ENCODE assay signal across 26 cellular contexts in the genomic region with DNA sequence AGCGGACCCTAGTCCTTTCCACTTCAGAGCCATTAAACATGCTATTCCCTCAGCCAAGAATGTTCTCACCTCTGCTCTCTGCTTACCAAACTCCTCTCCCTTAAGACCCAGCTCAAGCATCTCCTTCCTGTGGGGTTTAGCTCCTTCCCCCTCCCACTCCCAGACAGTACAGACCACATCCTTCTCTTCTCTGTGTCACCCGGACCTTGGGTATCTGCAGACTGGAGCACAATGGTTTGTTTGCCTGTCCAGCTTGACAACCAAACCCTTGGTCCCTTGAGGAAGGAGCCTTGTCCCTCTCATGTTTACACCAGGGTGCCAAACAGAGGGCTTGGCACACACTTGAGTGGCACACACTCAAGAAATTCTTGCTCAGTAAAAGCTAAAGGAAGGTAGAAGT. TPM values are rescaled to one million over a fixed set of nuclear protein-coding genes. Genes with fewer than 3 reads are reported as not detected.
DNase-seq lines count a peak whose midpoint lies in the region; ATAC-seq and TF ChIP-seq lines count a peak whose summit lies in the region.
"Had no signal": no experiment of that assay in that cellular context is flagged by ENCODE, and none has a peak within 500 bp of the region (broad histone marks: within the 10 kb centered on the region; RNA-seq: fewer than 3 reads in every experiment).

No MANE protein-coding gene starts in this region.

- H3K4me1 ChIP-seq in DND-41 (ENCODE audit: insufficient read depth, low read length): peaks cover 14% of the 10 kb centered on the region
- H3K4me1 ChIP-seq: prostate gland had no signal

- ATAC-seq in activated CD4-positive, alpha-beta T cell treated with anti-CD3 and anti-CD28 coated beads for 36 hours: no peak
- ATAC-seq in DND-41 (ENCODE audit: insufficient read depth, low read depth) (peak; percentile 98), HG03442 (IDR thresholded peaks at IDR 0.05; ENCODE audit: unreplicated experiment) (no peak)
- ATAC-seq in natural killer cell treated with Interleukin-12 subunit alpha and Interleukin-12 subunit beta and Interleukin-15 and Interleukin-18, amount 100 ng/mL, for 72 hours: peak; percentile 61 to 62
- ATAC-seq: left colon had no signal

- H3K4me2 ChIP-seq in DND-41 (ENCODE audit: insufficient read depth, low read length): no peak overlapping the region

- peak overlapping the region; percentile 45 for H2AFZ ChIP-seq in DND-41 (ENCODE audit: low read depth, low read length)

- POLR2A ChIA-PET in activated CD4-positive, alpha-beta T cell treated with anti-CD3 and anti-CD28 coated beads for 36 hours (lab: Charles Lee): no interaction called here

- H3K27me3 ChIP-seq in DND-41 (ENCODE audit: insufficient read depth, low read length, poor library complexity): no peaks in the 10 kb centered on the region

- H3K4me3 ChIP-seq in DND-41 (ENCODE audit: low read depth in 1 of 2, low read length in 2 of 2): no peak overlapping the region
- H3K4me3 ChIP-seq: prostate gland, tibial nerve had no signal

- no peaks in the 10 kb centered on the region for H4K20me1 ChIP-seq in DND-41 (ENCODE audit: insufficient read depth, low read length)

- H3K79me2 ChIP-seq in DND-41 (ENCODE audit: insufficient read depth, low read length): no peaks in the 10 kb centered on the region

- H3K27ac ChIP-seq in DND-41 (ENCODE audit: low read length): peak overlapping the region; percentile 33; the same call in 1 of the 2 replicates
- H3K27ac ChIP-seq: neutrophil, prostate gland, tibial nerve had no signal

- H3K27me3 Mint-ChIP-seq in activated CD4-positive, alpha-beta T cell treated with anti-CD3 and anti-CD28 coated beads for 36 hours: peaks cover 48% of the 10 kb centered on the region
- H3K27me3 Mint-ChIP-seq in activated naive CD8-positive, alpha-beta T cell: no peaks in the 10 kb centered on the region
- no peaks in the 10 kb centered on the region for H3K27me3 Mint-ChIP-seq in natural killer cell treated with Interleukin-12 subunit alpha and Interleukin-12 subunit beta and Interleukin-15 and Interleukin-18, amount 100 ng/mL, for 72 hours

- H3K4me1 Mint-ChIP-seq in activated CD4-positive, alpha-beta T cell treated with anti-CD3 and anti-CD28 coated beads for 36 hours: peaks cover 21% of the 10 kb centered on the region
- peaks cover 47% of the 10 kb centered on the region for H3K4me1 Mint-ChIP-seq in activated naive CD8-positive, alpha-beta T cell (ENCODE audit: low read depth)
- peaks cover 44 to 45% of the 10 kb centered on the region in 2 donors for H3K4me1 Mint-ChIP-seq in natural killer cell treated with Interleukin-12 subunit alpha and Interleukin-12 subunit beta and Interleukin-15 and Interleukin-18, amount 100 ng/mL, for 72 hours (ENCODE audit: low read depth in 2 of 2)

- H3K27ac Mint-ChIP-seq in activated CD4-positive, alpha-beta T cell treated with anti-CD3 and anti-CD28 coated beads for 36 hours: no peak overlapping the region
- peak overlapping the region; percentile 87 for H3K27ac Mint-ChIP-seq in activated naive CD8-positive, alpha-beta T cell
- peak overlapping the region; percentile 51 to 54 for H3K27ac Mint-ChIP-seq in natural killer cell treated with Interleukin-12 subunit alpha and Interleukin-12 subunit beta and Interleukin-15 and Interleukin-18, amount 100 ng/mL, for 72 hours
- H3K27ac Mint-ChIP-seq: activated CD4-positive, alpha-beta memory T cell treated with anti-CD3 and anti-CD28 coated beads, Interleukin-2, amount 10 ng/mL, durations not matched to agents 7 days and 5 days had no signal

- no peak overlapping the region for H3K4me3 Mint-ChIP-seq in activated CD4-positive, alpha-beta T cell treated with anti-CD3 and anti-CD28 coated beads for 36 hours
- peak overlapping the region; percentile 71 for H3K4me3 Mint-ChIP-seq in activated naive CD8-positive, alpha-beta T cell
- peak overlapping the region; percentile 74 for H3K4me3 Mint-ChIP-seq in natural killer cell treated with Interleukin-12 subunit alpha and Interleukin-12 subunit beta and Interleukin-15 and Interleukin-18, amount 100 ng/mL, for 72 hours
- H3K4me3 Mint-ChIP-seq: activated CD4-positive, alpha-beta memory T cell treated with anti-CD3 and anti-CD28 coated beads, Interleukin-2, amount 10 ng/mL, durations not matched to agents 7 days and 5 days had no signal

- H3K9me3 ChIP-seq in DND-41 (ENCODE audit: insufficient read depth, low read length, severe bottlenecking): peaks cover 13% of the 10 kb centered on the region
- H3K9me3 ChIP-seq: prostate gland had no signal

- no peak overlapping the region for H3K9ac ChIP-seq in DND-41 (ENCODE audit: low read depth, low read length)

- intact Hi-C loops in activated CD4-positive, alpha-beta T cell treated with anti-CD3 and anti-CD28 coated beads for 36 hours (cut with DNase I, micrococcal nuclease): no loop called here

- TF ChIP-seq CTCF in DND-41 (IDR thresholded peaks at IDR 0.05; ENCODE audit: borderline replicate concordance, extremely low read depth, low read length, poor library complexity, severe bottlenecking): no peak

- peak; percentile 7 for DNase-seq in activated CD4-positive, alpha-beta T cell treated with anti-CD3 and anti-CD28 coated beads for 36 hours
- DNase-seq in activated CD4-positive, alpha-beta T cell treated with anti-CD3 and anti-CD28 coated beads, Interleukin-2, amount 50 U/mL, for 48 hours: no peak
- DNase-seq in DND-41 (peak; percentile 55), NCI-H2029 (lab: John Stamatoyannopoulos, UW) (no peak), cerebellar cortex (ENCODE audit: low spot score) (no peak)
- DNase-seq in natural killer cell treated with Interleukin-12 subunit alpha and Interleukin-12 subunit beta and Interleukin-15 and Interleukin-18, amount 100 ng/mL, for 72 hours (ENCODE audit: low spot score): peak; percentile 62
- DNase-seq: activated CD4-positive, alpha-beta memory T cell treated with anti-CD3 and anti-CD28 coated beads, Interleukin-2, amount 10 ng/mL, durations not matched to agents 7 days and 5 days; cerebellar nuclear complex; DMS153; hippocampal formation; left colon; mammary epithelial cell; NCI-H1092 treated with DMSO at 0.1 percent for 48 hours; NCI-H187; NCI-H526 treated with DMSO at 0.1 percent for 48 hours; Right ventricle myocardium superior; stimulated activated CD4-positive, alpha-beta T cell treated with anti-CD3 and anti-CD28 coated beads, Interleukin-15, amount 100 ng/mL, for 24 hours; T1000 had no signal

- no peaks in the 10 kb centered on the region for H3K36me3 ChIP-seq in DND-41 (ENCODE audit: insufficient read depth, low read length)
- H3K36me3 ChIP-seq: neutrophil, prostate gland, tibial nerve had no signal

- CTCF ChIA-PET in activated CD4-positive, alpha-beta T cell treated with anti-CD3 and anti-CD28 coated beads for 36 hours (lab: Charles Lee): interaction anchor here (0.8 to 1.0 kb wide), 2 partner anchors 12 to 27 kb away, joined by 3 read pairs; no protein-coding TSS in a partner anchor

- peaks cover 21% of the 10 kb centered on the region for H3K9me3 Mint-ChIP-seq in activated CD4-positive, alpha-beta T cell treated with anti-CD3 and anti-CD28 coated beads for 36 hours (ENCODE audit: low read depth)
- peaks cover 17% of the 10 kb centered on the region for H3K9me3 Mint-ChIP-seq in activated naive CD8-positive, alpha-beta T cell (ENCODE audit: low read depth)
- peaks cover 19% of the 10 kb centered on the region for H3K9me3 Mint-ChIP-seq in natural killer cell treated with Interleukin-12 subunit alpha and Interleukin-12 subunit beta and Interleukin-15 and Interleukin-18, amount 100 ng/mL, for 72 hours

- H3K36me3 Mint-ChIP-seq in activated CD4-positive, alpha-beta T cell treated with anti-CD3 and anti-CD28 coated beads for 36 hours (ENCODE audit: low read depth): peaks cover 13% of the 10 kb centered on the region
- H3K36me3 Mint-ChIP-seq in activated naive CD8-positive, alpha-beta T cell: peaks cover 24% of the 10 kb centered on the region
- peaks cover 27% of the 10 kb centered on the region for H3K36me3 Mint-ChIP-seq in natural killer cell treated with Interleukin-12 subunit alpha and Interleukin-12 subunit beta and Interleukin-15 and Interleukin-18, amount 100 ng/mL, for 72 hours

RNA-seq across cellular contexts. Expression of gene CD8A, which starts 4.2 kb away (rescaled TPM):
- total RNA-seq in activated CD4-positive, alpha-beta T cell treated with anti-CD3 and anti-CD28 coated beads for 36 hours: 1 to 10 TPM; 1.1 to 1.6 TPM
- 10 to 100 TPM; 67.8 to 85.0 TPM for total RNA-seq in natural killer cell treated with Interleukin-12 subunit alpha and Interleukin-12 subunit beta and Interleukin-15 and Interleukin-18, amount 100 ng/mL, for 72 hours
- total RNA-seq: A172, endothelial cell of umbilical vein, H4 had no signal

Comparison
In these comparisons a context has a peak if more than half of its experiments do, and no peak if none do; other contexts are left out.
1. DNase-seq: peak in activated CD4-positive, alpha-beta T cell treated with anti-CD3 and anti-CD28 coated beads for 36 hours (single experiment), DND-41 (single experiment) and natural killer cell treated with Interleukin-12 subunit alpha and Interleukin-12 subunit beta and Interleukin-15 and Interleukin-18, amount 100 ng/mL, for 72 hours (single experiment); none in activated CD4-positive, alpha-beta T cell treated with anti-CD3 and anti-CD28 coated beads, Interleukin-2, amount 50 U/mL, for 48 hours (0 of 2), NCI-H2029 (single experiment) and cerebellar cortex (single experiment).
2. ATAC-seq: peak in DND-41 (single experiment) and natural killer cell treated with Interleukin-12 subunit alpha and Interleukin-12 subunit beta and Interleukin-15 and Interleukin-18, amount 100 ng/mL, for 72 hours (2 of 2); none in activated CD4-positive, alpha-beta T cell treated with anti-CD3 and anti-CD28 coated beads for 36 hours (single experiment) and HG03442 (single experiment).
3. RNA of gene CD8A, which starts 4.2 kb away (total RNA-seq): 67.8 to 85.0 TPM in natural killer cell treated with Interleukin-12 subunit alpha and Interleukin-12 subunit beta and Interleukin-15 and Interleukin-18, amount 100 ng/mL, for 72 hours; 1.1 to 1.6 TPM in activated CD4-positive, alpha-beta T cell treated with anti-CD3 and anti-CD28 coated beads for 36 hours; every median in the first group is over 10 times any median in the second.